Comparison of ENCODE assay signal across 1 cellular context in genomic region chr19:33193269-33193863, GRCh38.
TF ChIP-seq lines count a peak whose summit lies in the region.

No MANE protein-coding gene starts in this region.

TF ChIP-seq in IMR-90, 13 proteins besides CTCF, POLR2A, EP300 and RAD21:
- no peak for TF ChIP-seq BHLHE40 (IDR thresholded peaks at IDR 0.05; ENCODE audit: low read depth, low read length)
- TF ChIP-seq RCOR1 (IDR thresholded peaks at IDR 0.05; ENCODE audit: insufficient replicate concordance, low read length): no peak
- TF ChIP-seq MAFK (IDR thresholded peaks at IDR 0.05; ENCODE audit: low read depth, low read length): no peak
TF ChIP-seq in IMR-90: peak in this region for 0.
